11 cellular contexts compared by ENCODE assay signal in the genomic region with DNA sequence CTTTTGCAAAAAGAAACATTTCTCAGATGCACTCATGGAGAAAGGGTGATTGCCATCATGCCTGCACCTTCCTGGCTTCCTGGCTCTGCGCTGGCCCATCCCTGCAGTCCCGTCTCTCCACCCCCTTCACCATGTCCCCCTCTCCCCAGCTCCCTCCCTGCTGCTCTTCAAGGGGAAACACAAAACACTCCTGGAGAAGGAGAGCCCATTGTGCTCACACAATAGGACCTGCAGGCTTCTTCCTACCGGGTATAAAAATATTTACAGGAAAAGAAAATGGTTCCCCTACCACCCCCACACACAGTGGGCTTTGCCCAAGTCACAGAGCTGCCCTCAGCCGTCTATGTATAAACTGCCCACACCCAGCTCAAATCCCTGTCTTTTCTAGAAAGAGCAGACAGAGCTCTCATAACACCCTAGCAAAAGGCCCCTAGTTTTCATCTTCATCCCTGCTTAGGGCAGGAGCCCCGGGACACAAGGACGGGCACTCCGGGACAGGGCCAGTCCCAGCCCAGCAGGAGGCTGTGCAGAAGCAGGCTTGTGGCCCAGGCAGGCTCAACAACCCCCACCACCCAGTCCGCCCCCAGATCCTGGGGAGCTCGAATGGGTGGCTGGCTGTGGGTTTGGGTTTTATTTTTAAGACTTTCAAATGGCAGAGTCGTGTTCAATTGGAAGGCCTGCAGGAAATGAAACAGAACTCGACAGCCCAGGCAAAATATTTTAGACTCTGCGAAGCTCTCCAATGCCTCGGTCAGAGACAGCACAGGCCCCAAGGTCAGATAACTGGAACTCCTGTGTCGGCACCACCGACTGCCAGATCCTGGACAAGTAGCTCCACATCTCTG.
DNase-seq lines count a peak whose midpoint lies in the region; ATAC-seq and TF ChIP-seq lines count a peak whose summit lies in the region.
"Had no signal": no experiment of that assay in that cellular context is flagged by ENCODE, and none has a peak within 500 bp of the region (broad histone marks: within the 10 kb centered on the region; RNA-seq: fewer than 3 reads in every experiment).

No MANE protein-coding gene starts in this region.

- H3K4ac ChIP-seq in H9 (ENCODE audit: low read depth, low read length) = no peak overlapping the region

- peak overlapping the region in 1 of 2 experiments; percentile 69; a peak in 2 of 5 replicates for H3K4me3 Mint-ChIP-seq in H9
- no peak overlapping the region for H3K4me3 Mint-ChIP-seq in WTC11
- no peak overlapping the region for H3K4me3 Mint-ChIP-seq in natural killer cell
- H3K4me3 Mint-ChIP-seq: CD4-positive, CD25-positive, alpha-beta regulatory T cell; T-helper 17 cell had no signal

- no peak overlapping the region for H3K18ac ChIP-seq in H9 (ENCODE audit: insufficient read length, low read depth, low read length)

- POLR2A ChIA-PET in WTC11 (lab: Charles Lee) = no interaction called here
- POLR2A ChIA-PET in A673 (lab: Charles Lee; ENCODE audit: low non-redundant PET) = no interaction called here

- no peak overlapping the region for H2AK5ac ChIP-seq in H9 (ENCODE audit: insufficient read length, low read length)

- no peak overlapping the region for H2BK5ac ChIP-seq in H9 (ENCODE audit: insufficient read length, low read length)

- no peak overlapping the region for H4K5ac ChIP-seq in H9 (ENCODE audit: insufficient read length, low read depth, low read length)

- CTCF ChIA-PET in WTC11 (lab: Charles Lee) (interaction anchor here (0.6 to 4.6 kb wide), 10 partner anchors 9 to 206 kb away, joined by 3 to 58 read pairs (median 5); a partner anchor contains a TSS), A673 (lab: Charles Lee) (no interaction called here)

- no peak overlapping the region for H3K56ac ChIP-seq in H9 (ENCODE audit: insufficient read length, low read depth, low read length)

- DNase-seq in H9 = no peak
- DNase-seq in WTC11 (ENCODE audit: low spot score) = no peak
- DNase-seq in right atrium auricular region (ENCODE audit: low spot score) = no peak
- DNase-seq in A673 (ENCODE audit: low spot score) = no peak
- DNase-seq in natural killer cell = no peak
- DNase-seq in BE2C = no peak
- DNase-seq in SW480 (ENCODE audit: low spot score) = no peak
- DNase-seq: CD4-positive, CD25-positive, alpha-beta regulatory T cell; MM.1S; T-helper 17 cell had no signal

- no peaks in the 10 kb centered on the region for H4K20me1 ChIP-seq in H9 (ENCODE audit: control insufficient read depth, insufficient read depth, insufficient read length)

- peaks cover 40% of the 10 kb centered on the region for H3K36me3 ChIP-seq in right atrium auricular region
- peaks cover 15 to 26% (median 19%) of the 10 kb centered on the region in 3 donors for H3K36me3 ChIP-seq in skeletal muscle tissue (ENCODE audit: control insufficient read depth in 3 of 3, insufficient read depth in 3 of 3, low read length in 3 of 3)
- peaks cover 24% of the 10 kb centered on the region for H3K36me3 ChIP-seq in A673 (ENCODE audit: insufficient read depth, low read length, poor library complexity, severe bottlenecking)
- no peaks in the 10 kb centered on the region for H3K36me3 ChIP-seq in BE2C

- no peak overlapping the region for H2BK20ac ChIP-seq in H9 (ENCODE audit: low read depth, low read length, poor library complexity, severe bottlenecking)

- H3K4me1 Mint-ChIP-seq in H9 = peaks cover 33 to 42% of the 10 kb centered on the region in 2 experiments
- peaks cover 31% of the 10 kb centered on the region for H3K4me1 Mint-ChIP-seq in WTC11
- no peaks in the 10 kb centered on the region for H3K4me1 Mint-ChIP-seq in natural killer cell

- no peak overlapping the region for H2BK12ac ChIP-seq in H9 (ENCODE audit: insufficient read length, low read depth, low read length)

- no peak overlapping the region for H3K27ac ChIP-seq in H9 (ENCODE audit: insufficient read length, low read depth, low read length)
- peak overlapping the region; percentile 68 to 69 for H3K27ac ChIP-seq in right atrium auricular region
- H3K27ac ChIP-seq in skeletal muscle tissue (ENCODE audit: low read depth, low read length) = peak overlapping the region; percentile 45
- H3K27ac ChIP-seq in A673 (ENCODE audit: low read depth, low read length, poor library complexity, severe bottlenecking) = no peak overlapping the region

- H3K14ac ChIP-seq in H9 (ENCODE audit: insufficient read depth, low read length) = no peak overlapping the region; the same call in 1 of the 2 replicates

- no peak for TF ChIP-seq CTCF in H9 (conservative IDR thresholded peaks at IDR 0.05)
- no peak for TF ChIP-seq CTCF in WTC11 (IDR thresholded peaks at IDR 0.05)
- TF ChIP-seq CTCF in right atrium auricular region (IDR thresholded peaks at IDR 0.05) = no peak
- TF ChIP-seq CTCF in A673 (conservative IDR thresholded peaks at IDR 0.05; ENCODE audit: low read depth, low read length) = no peak
- TF ChIP-seq CTCF in natural killer cell (IDR thresholded peaks at IDR 0.05) = no peak
- TF ChIP-seq CTCF in BE2C (IDR thresholded peaks at IDR 0.05; ENCODE audit: low read depth, low read length) = no peak

- H3K36me3 Mint-ChIP-seq in H9 (ENCODE audit: insufficient read depth in 1 of 3, low read depth in 3 of 3) (peaks cover 35 to 44% (median 41%) of the 10 kb centered on the region in 3 experiments), WTC11 (peaks cover 34% of the 10 kb centered on the region), natural killer cell (no peaks in the 10 kb centered on the region)

- H3T11ph ChIP-seq in H9 (ENCODE audit: low read length) = no peak overlapping the region

- peaks cover 2% of the 10 kb centered on the region for H3K4me1 ChIP-seq in H9 (ENCODE audit: insufficient read depth, low read length)
- H3K4me1 ChIP-seq in right atrium auricular region = peaks cover 0 to 45% of the 10 kb centered on the region in 2 donors
- H3K4me1 ChIP-seq in skeletal muscle tissue (ENCODE audit: control insufficient read depth in 3 of 3, insufficient read depth in 3 of 3, low read length in 3 of 3) = peaks cover 13 to 22% (median 16%) of the 10 kb centered on the region in 3 donors
- no peaks in the 10 kb centered on the region for H3K4me1 ChIP-seq in A673 (ENCODE audit: insufficient read depth, low read length, poor library complexity, severe bottlenecking)
- no peaks in the 10 kb centered on the region for H3K4me1 ChIP-seq in BE2C

- ATAC-seq in WTC11 (peak; percentile 52), natural killer cell (no peak)
- ATAC-seq: T-helper 17 cell had no signal

- H4K91ac ChIP-seq in H9 (ENCODE audit: insufficient read length, low read depth, low read length) = no peak overlapping the region

- no peak overlapping the region for H3K4me2 ChIP-seq in H9 (ENCODE audit: insufficient read depth, insufficient read length, low read length)

- H3K27me3 Mint-ChIP-seq in H9 (ENCODE audit: low read depth) = peaks cover 1% of the 10 kb centered on the region; the same call in 1 of the 2 replicates
- H3K27me3 Mint-ChIP-seq in WTC11 (ENCODE audit: low read depth) = no peaks in the 10 kb centered on the region; the same call in 1 of the 2 replicates
- no peaks in the 10 kb centered on the region for H3K27me3 Mint-ChIP-seq in natural killer cell (ENCODE audit: low read depth in 2 of 2)
- H3K27me3 Mint-ChIP-seq: CD4-positive, CD25-positive, alpha-beta regulatory T cell; T-helper 17 cell had no signal

- H3K9me3 Mint-ChIP-seq in H9 (peaks cover 25 to 29% of the 10 kb centered on the region in 2 experiments), WTC11 (peaks cover 21% of the 10 kb centered on the region), natural killer cell (peaks cover 0 to 4% of the 10 kb centered on the region in 2 donors)

- peak overlapping the region; percentile 33 to 95 (median 92); a peak in 6 of 7 replicates for H3K27ac Mint-ChIP-seq in H9
- H3K27ac Mint-ChIP-seq in WTC11 = peak overlapping the region; percentile 87
- H3K27ac Mint-ChIP-seq in natural killer cell = no peak overlapping the region
- H3K27ac Mint-ChIP-seq: T-helper 17 cell had no signal

- H3K23ac ChIP-seq in H9 (ENCODE audit: insufficient read length, low read depth, low read length) = no peak overlapping the region

- H3K4me3 ChIP-seq in right atrium auricular region (no peak overlapping the region), skeletal muscle tissue (ENCODE audit: low read length in 3 of 3) (no peak overlapping the region), A673 (ENCODE audit: low read depth, low read length, poor library complexity, severe bottlenecking) (no peak overlapping the region), BE2C (ENCODE audit: low read depth, low read length) (no peak overlapping the region)

- H3K9me3 ChIP-seq in H9 (ENCODE audit: control insufficient read depth, low read depth, low read length) (peaks cover 9% of the 10 kb centered on the region), right atrium auricular region (peaks cover 0 to 4% of the 10 kb centered on the region in 2 donors), skeletal muscle tissue (ENCODE audit: control insufficient read depth in 3 of 3, low read length in 3 of 3) (peaks cover 2 to 6% (median 4%) of the 10 kb centered on the region in 3 donors), A673 (ENCODE audit: low read depth, low read length, poor library complexity, severe bottlenecking) (peaks cover 9% of the 10 kb centered on the region), BE2C (peaks cover 3% of the 10 kb centered on the region; the same call in 1 of the 2 replicates)

- no peaks in the 10 kb centered on the region for H3K27me3 ChIP-seq in H9 (ENCODE audit: insufficient read depth, low read length)
- no peaks in the 10 kb centered on the region for H3K27me3 ChIP-seq in right atrium auricular region
- no peaks in the 10 kb centered on the region for H3K27me3 ChIP-seq in skeletal muscle tissue (ENCODE audit: control insufficient read depth in 3 of 3, insufficient read depth in 3 of 3, low read length in 3 of 3)
- no peaks in the 10 kb centered on the region for H3K27me3 ChIP-seq in A673 (replicated peaks; ENCODE audit: insufficient read depth, low read depth, low read length, poor library complexity)
- H3K27me3 ChIP-seq in BE2C = no peaks in the 10 kb centered on the region

- intact Hi-C loops in A673 (cut with micrococcal nuclease; ENCODE audit: unreplicated experiment) = no loop called here
- intact Hi-C loops in natural killer cell (cut with micrococcal nuclease) = no loop called here

- no peaks in the 10 kb centered on the region for H3K79me1 ChIP-seq in H9 (ENCODE audit: insufficient read depth, low read depth, low read length, poor library complexity, severe bottlenecking)

- H4K8ac ChIP-seq in H9 (replicated peaks; ENCODE audit: insufficient read length, low read depth, low read length) = no peak overlapping the region

- H3K23me2 ChIP-seq in H9 (ENCODE audit: insufficient read length, low read depth, low read length, poor library complexity, severe bottlenecking) = no peaks in the 10 kb centered on the region

- no CpG with 5 or more reads among the region's 15 CpGs for WGBS in H9 (ENCODE audit: extremely low coverage, insufficient read length, low lambda C conversion rate)

- no peaks in the 10 kb centered on the region for H3K79me2 ChIP-seq in H9 (ENCODE audit: insufficient read depth, low read length)

- no peak overlapping the region for H2BK15ac ChIP-seq in H9 (ENCODE audit: low read depth, low read length)

- no peak overlapping the region for H2BK120ac ChIP-seq in H9 (ENCODE audit: low read depth, low read length, poor library complexity, severe bottlenecking)

- no peak overlapping the region for H2AFZ ChIP-seq in H9 (ENCODE audit: low read length)

- no TSS peak for BruUV-seq in A673 (replicated peaks; lab: Mats Ljungman, UMichigan)

- H3K9ac ChIP-seq in H9 (ENCODE audit: extremely low read depth, insufficient read length, low read length) (no peak overlapping the region), skeletal muscle tissue (ENCODE audit: low read depth in 1 of 3, low read length in 3 of 3) (peak overlapping the region in 1 of 3 donors; percentile 25)

Comparison
In these comparisons a context has a peak if more than half of its experiments do, and no peak if none do; other contexts are left out.
1. H3K27ac ChIP-seq: peak in right atrium auricular region (2 of 2) and skeletal muscle tissue (single experiment); none in H9 (single experiment) and A673 (single experiment).
2. H3K27ac Mint-ChIP-seq: peak in H9 (3 of 3) and WTC11 (single experiment); none in natural killer cell (0 of 2).